8 cellular contexts compared by ENCODE assay signal in the genomic region with DNA sequence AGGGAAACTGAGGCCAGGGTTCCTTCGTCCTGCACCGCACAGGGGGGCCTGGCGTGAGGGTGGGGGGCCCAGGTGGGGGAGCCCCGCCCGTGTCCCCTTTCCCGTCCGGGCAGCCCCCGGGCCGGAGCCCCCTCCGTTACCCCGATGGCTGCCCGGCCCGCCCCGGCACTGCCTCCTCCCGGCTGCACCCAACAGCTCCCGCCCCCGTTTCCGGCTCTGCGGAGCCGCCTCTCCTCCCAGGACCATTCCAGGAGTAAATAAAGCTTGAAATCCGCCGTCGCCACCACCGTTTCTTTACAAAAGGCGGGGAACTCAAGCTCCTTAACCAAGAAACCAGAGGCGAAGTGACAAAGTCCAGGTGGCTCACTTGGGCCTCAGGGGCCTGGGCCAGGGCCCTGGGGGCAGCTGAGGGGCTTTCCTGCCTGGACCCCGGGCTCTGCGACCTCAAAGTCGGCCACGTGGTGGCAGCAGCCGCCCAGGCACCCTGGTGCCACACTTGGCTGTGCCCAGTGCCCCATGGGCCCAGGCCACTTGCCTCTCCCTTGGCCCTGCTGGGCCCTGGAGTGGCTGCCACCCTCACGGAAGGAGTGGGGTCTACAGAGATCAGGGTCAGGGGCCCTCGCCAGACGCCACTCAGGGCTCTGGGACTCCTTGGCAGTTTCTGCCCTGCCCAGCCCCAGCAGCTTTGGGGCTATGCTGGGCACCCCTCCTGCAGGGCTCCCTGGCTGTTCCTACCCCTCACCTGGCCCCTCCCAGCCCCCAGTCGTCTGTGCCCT. TPM values are rescaled to one million over a fixed set of nuclear protein-coding genes. Genes with fewer than 3 reads are reported as not detected.
A peak's percentile ranks its signal among the peaks of the same experiment; 100 is the strongest.
DNase-seq lines count a peak whose midpoint lies in the region; ATAC-seq and TF ChIP-seq lines count a peak whose summit lies in the region.

No MANE protein-coding gene starts in this region.

- TF ChIP-seq CTCF in AG09319 (IDR thresholded peaks at IDR 0.05; ENCODE audit: low read depth, low read length) (peak; percentile 89), coronary artery (IDR thresholded peaks at IDR 0.05) (peak; percentile 97), left lung (IDR thresholded peaks at IDR 0.05) (peak; percentile 91 to 92)

- TF ChIP-seq POLR2A in GM18951 (IDR thresholded peaks at IDR 0.05; ENCODE audit: extremely low read depth, insufficient read depth, insufficient read length) = peak; percentile 48

- peak overlapping the region; percentile 93 for H3K27ac Mint-ChIP-seq in activated CD4-positive, alpha-beta T cell treated with anti-CD3 and anti-CD28 coated beads, Interleukin-2, amount 10 ng/mL, durations not matched to agents 24 days and 14 days

- H3K27ac ChIP-seq in coronary artery = peak overlapping the region; percentile 88 to 92
- peak overlapping the region; percentile 91 to 94 for H3K27ac ChIP-seq in left lung

- H3K4me3 ChIP-seq in coronary artery (peak overlapping the region; percentile 88), left lung (peak overlapping the region; percentile 47 to 70)

- peaks cover 31 to 66% of the 10 kb centered on the region in 2 donors for H3K4me1 ChIP-seq in left lung

- H3K27me3 ChIP-seq in left lung = no peaks in the 10 kb centered on the region

- intact Hi-C loops in activated CD4-positive, alpha-beta T cell treated with anti-CD3 and anti-CD28 coated beads, Interleukin-2, amount 10 ng/mL, durations not matched to agents 24 days and 14 days (cut with micrococcal nuclease) = loop anchor here (1.0 to 5.0 kb wide), 6 partner anchors 9 to 354 kb away; a partner anchor contains a TSS
- intact Hi-C loops in left lung (cut with DNase I) = loop anchor here (2.0 to 10.0 kb wide), 2 partner anchors 188 to 190 kb away; no protein-coding TSS in a partner anchor

- H3K9me3 ChIP-seq in left lung = no peaks in the 10 kb centered on the region

- no peak for DNase-seq in AG09319 (ENCODE audit: extremely low read depth, low read depth)
- DNase-seq in NCI-H345 treated with DMSO at 0.1 percent for 48 hours (lab: John Stamatoyannopoulos, UW; ENCODE audit: unreplicated experiment) = peak; percentile 77
- DNase-seq in activated CD4-positive, alpha-beta T cell treated with anti-CD3 and anti-CD28 coated beads, Interleukin-2, amount 10 ng/mL, durations not matched to agents 24 days and 14 days = peak; percentile 97
- DNase-seq in coronary artery (ENCODE audit: low spot score) = peak; percentile 96
- peak; percentile 92 to 97 for DNase-seq in left lung
- DNase-seq in stimulated activated CD4-positive, alpha-beta T cell treated with anti-CD3 and anti-CD28 coated beads, Interleukin-4, amount 100 ng/mL, for 1 hour = peak; percentile 83

- H3K4me3 Mint-ChIP-seq in activated CD4-positive, alpha-beta T cell treated with anti-CD3 and anti-CD28 coated beads, Interleukin-2, amount 10 ng/mL, durations not matched to agents 24 days and 14 days = peak overlapping the region; percentile 90

- no peaks in the 10 kb centered on the region for H3K9me3 Mint-ChIP-seq in activated CD4-positive, alpha-beta T cell treated with anti-CD3 and anti-CD28 coated beads, Interleukin-2, amount 10 ng/mL, durations not matched to agents 24 days and 14 days

- H3K27me3 Mint-ChIP-seq in activated CD4-positive, alpha-beta T cell treated with anti-CD3 and anti-CD28 coated beads, Interleukin-2, amount 10 ng/mL, durations not matched to agents 24 days and 14 days = no peaks in the 10 kb centered on the region

- H3K4me1 Mint-ChIP-seq in activated CD4-positive, alpha-beta T cell treated with anti-CD3 and anti-CD28 coated beads, Interleukin-2, amount 10 ng/mL, durations not matched to agents 24 days and 14 days = peaks cover 17% of the 10 kb centered on the region

- peaks cover 2% of the 10 kb centered on the region for H3K36me3 Mint-ChIP-seq in activated CD4-positive, alpha-beta T cell treated with anti-CD3 and anti-CD28 coated beads, Interleukin-2, amount 10 ng/mL, durations not matched to agents 24 days and 14 days (ENCODE audit: low read depth)

- ATAC-seq in HG03175 (IDR thresholded peaks at IDR 0.05; ENCODE audit: unreplicated experiment) = peak; percentile 65
- peak; percentile 77 for ATAC-seq in left lung

- in situ Hi-C loops in GM18951 (cut with MboI; ENCODE audit: low sequenced_read_pairs, unreplicated experiment) = loop anchor here (25.0 kb wide), 2 partner anchors 367 to 592 kb away; a partner anchor contains a TSS

- no peaks in the 10 kb centered on the region for H3K36me3 ChIP-seq in left lung

RNA-seq across cellular contexts. Expression of a gene that starts 0.5 kb away (rescaled TPM):
- 55.8 and 60.3 TPM in 2 replicates for total RNA-seq in activated CD4-positive, alpha-beta T cell treated with anti-CD3 and anti-CD28 coated beads, Interleukin-2, amount 10 ng/mL, durations not matched to agents 24 days and 14 days
- total RNA-seq in left lung = 10 to 100 TPM; 51.6 to 69.7 TPM

RNA-seq across cellular contexts. Expression of a gene that starts 33.0 kb away (rescaled TPM):
- total RNA-seq in activated CD4-positive, alpha-beta T cell treated with anti-CD3 and anti-CD28 coated beads, Interleukin-2, amount 10 ng/mL, durations not matched to agents 24 days and 14 days = 40.7 and 41.1 TPM in 2 replicates
- total RNA-seq in left lung = 10 to 100 TPM; 75.8 to 89.0 TPM
